Comparison of ENCODE assay signal across 13 cellular contexts in the genomic region with DNA sequence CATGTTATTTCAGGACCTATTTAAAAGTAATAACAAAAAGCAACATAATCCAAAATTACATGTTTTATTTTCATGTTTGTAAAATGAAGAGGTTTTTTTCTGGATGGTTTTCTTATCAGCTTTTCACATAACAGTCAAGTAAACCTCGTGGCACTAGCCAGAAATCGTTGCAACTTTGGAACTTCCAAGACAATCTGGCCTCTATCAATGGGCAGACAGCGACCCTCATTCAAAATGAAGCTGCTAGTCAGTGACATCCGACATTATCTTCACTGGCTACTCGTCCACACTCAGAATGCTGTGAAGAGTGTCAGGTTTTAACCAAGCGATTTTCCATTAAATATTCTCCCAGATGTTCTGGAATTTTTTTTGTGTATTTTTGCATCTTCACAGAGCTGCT.
"Had no signal": no experiment of that assay in that cellular context is flagged by ENCODE, and none has a peak within 500 bp of the region (broad histone marks: within the 10 kb centered on the region; RNA-seq: fewer than 3 reads in every experiment).

No MANE protein-coding gene starts in this region.

- H3K9me3 Mint-ChIP-seq: activated naive CD4-positive, alpha-beta T cell treated with anti-CD3 and anti-CD28 coated beads for 36 hours; dendritic cell treated with granulocyte-macrophage colony-stimulating factor and Interleukin-4, amounts not matched to agents 40 ng/mL and 50 ng/mL, for 4 days; stimulated activated naive CD8-positive, alpha-beta T cell treated with anti-CD3 and anti-CD28 coated beads, Interleukin-15, amount 100 ng/mL, for 72 hours had no signal

- H3K4me3 Mint-ChIP-seq: activated naive CD4-positive, alpha-beta T cell treated with anti-CD3 and anti-CD28 coated beads for 36 hours; dendritic cell treated with granulocyte-macrophage colony-stimulating factor and Interleukin-4, amounts not matched to agents 40 ng/mL and 50 ng/mL, for 4 days had no signal

- ATAC-seq: left colon had no signal

- H3K27ac Mint-ChIP-seq: activated naive CD4-positive, alpha-beta T cell treated with anti-CD3 and anti-CD28 coated beads for 36 hours had no signal

- H3K27me3 Mint-ChIP-seq: dendritic cell treated with granulocyte-macrophage colony-stimulating factor and Interleukin-4, amounts not matched to agents 40 ng/mL and 50 ng/mL, for 4 days; stimulated activated naive CD8-positive, alpha-beta T cell treated with anti-CD3 and anti-CD28 coated beads, Interleukin-15, amount 100 ng/mL, for 72 hours had no signal

- DNase-seq: activated naive CD4-positive, alpha-beta T cell treated with anti-CD3 and anti-CD28 coated beads for 36 hours; activated T-cell treated with anti-CD3 and anti-CD28 coated beads, Interleukin-2, amount 50 U/mL, for 1 hour; effector CD8-positive, alpha-beta T cell; esophagus squamous epithelium; left colon; midbrain; retina; stimulated activated CD4-positive, alpha-beta T cell treated with anti-CD3 and anti-CD28 coated beads, Interleukin-12 subunit alpha, Interleukin-12 subunit beta, amount 100 ng/mL, for 4 hours; stimulated activated CD4-positive, alpha-beta T cell treated with anti-CD3 and anti-CD28 coated beads, Interleukin-1b, Interleukin-23, amount 100 ng/mL, for 48 hours; SW 1271; transverse colon had no signal
